14 cellular contexts compared by ENCODE assay signal in the genomic region with DNA sequence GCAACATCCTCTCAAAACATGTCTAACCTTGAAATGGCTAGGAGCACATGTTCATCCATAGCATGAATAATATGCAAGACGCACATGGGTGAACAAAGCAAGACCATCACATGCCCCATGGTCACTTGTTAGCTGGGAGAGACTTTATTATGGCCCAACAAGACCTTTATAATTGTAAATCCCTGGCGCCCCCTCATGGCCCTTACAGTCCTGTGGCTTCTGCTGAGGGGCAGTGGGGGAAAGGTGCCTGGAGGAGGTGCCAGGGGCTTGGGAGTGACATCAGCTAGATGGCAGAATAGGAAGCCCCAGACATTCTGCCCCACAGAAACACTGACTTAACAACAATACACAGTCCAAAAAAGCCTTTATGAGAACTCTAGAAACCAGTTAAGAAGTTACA. TPM values are rescaled to one million over a fixed set of nuclear protein-coding genes. Genes with fewer than 3 reads are reported as not detected.
DNase-seq lines count a peak whose midpoint lies in the region; ATAC-seq, FAIRE-seq and TF ChIP-seq lines count a peak whose summit lies in the region.
"Had no signal": no experiment of that assay in that cellular context is flagged by ENCODE, and none has a peak within 500 bp of the region (broad histone marks: within the 10 kb centered on the region; RNA-seq: fewer than 3 reads in every experiment).

No MANE protein-coding gene starts in this region.

- ATAC-seq in left lobe of liver (peak; percentile 51), HG03432 (IDR thresholded peaks at IDR 0.05; ENCODE audit: unreplicated experiment) (no peak)
- ATAC-seq: stimulated activated naive CD8-positive, alpha-beta T cell treated with anti-CD3 and anti-CD28 coated beads, Interleukin-15, amount 100 ng/mL, for 72 hours had no signal

- DNase-seq in DMS153 (lab: John Stamatoyannopoulos, UW) (peak; percentile 5), DMS153 treated with DMSO at 0.1 percent for 48 hours (lab: John Stamatoyannopoulos, UW; ENCODE audit: unreplicated experiment) (no peak), astrocyte of the spinal cord (ENCODE audit: low read depth, low spot score) (no peak), left lobe of liver (ENCODE audit: low spot score) (no peak), MV-4-11 (lab: John Stamatoyannopoulos, UW) (no peak), GM19239 (ENCODE audit: insufficient read length, low spot score) (no peak)
- DNase-seq: activated CD4-positive, CD25-positive, alpha-beta regulatory T cell treated with anti-CD3 and anti-CD28 coated beads, Interleukin-2, amount 50 U/mL, for 72 hours; cerebellar nuclear complex; NCI-H1930; stimulated activated naive CD8-positive, alpha-beta T cell treated with anti-CD3 and anti-CD28 coated beads, Interleukin-15, amount 100 ng/mL, for 72 hours; T-helper 1 cell had no signal

- no peak for FAIRE-seq in GM19239 (lab: Jason Lieb, UNC)

- peak; percentile 7 for TF ChIP-seq CTCF in GM12873 (IDR thresholded peaks at IDR 0.05; ENCODE audit: insufficient read depth, low read depth, low read length, missing control alignments)
- TF ChIP-seq CTCF in astrocyte of the spinal cord (IDR thresholded peaks at IDR 0.05; ENCODE audit: low read depth, low read length) = peak; percentile 5

- in situ Hi-C loops in astrocyte of the spinal cord (cut with HindIII; ENCODE audit: low sequenced_read_pairs) = no loop called here

- no peak overlapping the region for H3K4me3 ChIP-seq in astrocyte of the spinal cord (ENCODE audit: low read depth, low read length)
- H3K4me3 ChIP-seq: skin epidermis had no signal

RNA-seq across cellular contexts. Expression of gene CSMD2, which starts 51.7 kb away (rescaled TPM):
- 0.25 TPM for total RNA-seq in left lobe of liver
